8 cellular contexts compared by ENCODE assay signal in the genomic region with DNA sequence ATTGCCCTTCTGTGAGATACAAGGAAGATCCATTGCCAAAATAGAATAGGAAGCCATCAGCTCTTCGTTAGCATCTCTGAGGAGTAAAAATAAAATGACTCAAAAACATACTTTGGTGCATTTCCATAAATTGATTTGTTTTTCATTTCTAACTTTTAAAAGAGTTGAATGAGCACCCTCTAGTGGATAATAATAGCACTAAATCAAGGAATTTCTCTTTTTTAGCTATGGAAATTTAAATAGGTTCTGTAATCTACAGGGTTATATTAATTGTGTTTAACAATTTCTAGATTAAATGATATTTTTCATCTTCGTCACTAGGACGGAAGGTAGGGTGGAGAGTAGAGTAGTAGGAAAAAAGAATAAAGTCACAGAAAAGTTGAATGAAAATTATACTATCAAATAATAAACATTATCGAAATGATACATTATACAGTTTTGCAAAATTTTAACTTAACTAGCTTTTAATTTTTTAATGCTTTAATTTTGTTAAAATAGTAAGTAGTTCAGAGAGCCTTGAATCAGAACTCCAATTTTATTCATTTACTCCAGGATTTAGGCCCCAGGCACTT. TPM values are rescaled to one million over a fixed set of nuclear protein-coding genes. Genes with fewer than 3 reads are reported as not detected.
DNase-seq lines count a peak whose midpoint lies in the region; ATAC-seq and TF ChIP-seq lines count a peak whose summit lies in the region.

No MANE protein-coding gene starts in this region.

- H3K4me3 ChIP-seq in HCT116 (replicated peaks in 1 of 2; ENCODE audit: low read depth in 1 of 2, low read length in 2 of 2) (no peak overlapping the region), WI38 (ENCODE audit: low read depth, low read length) (no peak overlapping the region)

- H3K27ac ChIP-seq in HCT116 (ENCODE audit: low read depth, low read length), result no peak overlapping the region
- no peak overlapping the region for H3K27ac ChIP-seq in substantia nigra (ENCODE audit: low read depth, low read length, poor library complexity, severe bottlenecking)

- H3K9ac ChIP-seq in HCT116 (ENCODE audit: low read length), result no peak overlapping the region

- peaks cover 22% of the 10 kb centered on the region for H3K4me1 Mint-ChIP-seq in CD14-positive monocyte

- peak overlapping the region in 1 of 7 donors; percentile 16 for H3K27ac Mint-ChIP-seq in CD14-positive monocyte

- CTCF ChIA-PET in HCT116 (lab: Charles Lee), result interaction anchor here (0.5 to 1.6 kb wide), 20 partner anchors 9 to 228 kb away, joined by 3 to 10 read pairs (median 4); a partner anchor contains a TSS

- H3K27me3 ChIP-seq in HCT116 (ENCODE audit: insufficient read depth, low read length), result no peaks in the 10 kb centered on the region

- RAD21 ChIA-PET in HCT116 (lab: Charles Lee; ENCODE audit: low non-redundant PET in 1 of 2, low total read pairs in 2 of 2, uncharacterized antibody in 2 of 2, unreplicated experiment in 2 of 2), result interaction anchor here (0.5 to 0.6 kb wide), 2 partner anchors 98 to 150 kb away, joined by 3 read pairs; no protein-coding TSS in a partner anchor

- H3K27me3 Mint-ChIP-seq in CD14-positive monocyte (ENCODE audit: low read depth in 3 of 3), result no peaks in the 10 kb centered on the region

- peaks cover 2% of the 10 kb centered on the region in 2 experiments; a peak in 2 of 4 replicates for H3K4me1 ChIP-seq in HCT116 (ENCODE audit: control insufficient read depth in 1 of 2, insufficient read depth in 2 of 2, low read length in 2 of 2)

- TF ChIP-seq POLR2A in HCT116 (IDR thresholded peaks at IDR 0.05; ENCODE audit: borderline replicate concordance, extremely low read depth, insufficient read depth, insufficient read length), result no peak

- no peak for ATAC-seq in HCT116

- H3K79me2 ChIP-seq in HCT116 (ENCODE audit: insufficient read depth, low read length), result peaks cover 4% of the 10 kb centered on the region

- H3K4me3 Mint-ChIP-seq in CD14-positive monocyte, result no peak overlapping the region

- no peak overlapping the region for H3K4me2 ChIP-seq in HCT116 (ENCODE audit: low read length)

- peaks cover 0 to 8% (median 4%) of the 10 kb centered on the region in 7 donors for H3K9me3 Mint-ChIP-seq in CD14-positive monocyte

- TF ChIP-seq CTCF in CD14-positive monocyte (IDR thresholded peaks at IDR 0.05), result peak; percentile 74
- peak; percentile 18 to 77 (median 24); a peak in 3 of 6 replicates for TF ChIP-seq CTCF in HCT116 (IDR thresholded peaks at IDR 0.05 in 2 of 3, conservative IDR thresholded peaks at IDR 0.05 in 1 of 3; ENCODE audit: borderline replicate concordance in 1 of 3, insufficient read depth in 1 of 3, low read depth in 2 of 3, low read length in 2 of 3)
- TF ChIP-seq CTCF in WI38 (IDR thresholded peaks at IDR 0.05; ENCODE audit: low read depth, low read length), result peak; percentile 25; the same call in 1 of the 2 replicates

- H3K9me2 ChIP-seq in HCT116 (ENCODE audit: insufficient read depth), result no peaks in the 10 kb centered on the region

- no peaks in the 10 kb centered on the region for H4K20me1 ChIP-seq in HCT116 (ENCODE audit: insufficient read depth)

- H3K9me3 ChIP-seq in HCT116 (ENCODE audit: control insufficient read depth in 1 of 2, insufficient read depth in 1 of 2, low read depth in 1 of 2, low read length in 2 of 2), result no peaks in the 10 kb centered on the region

- DNase-seq in CD14-positive monocyte (ENCODE audit: low spot score) (no peak), HCT116 (ENCODE audit: low read depth, low spot score) (no peak), kidney glomerular epithelial cell (lab: John Stamatoyannopoulos, UW) (peak; percentile 9), substantia nigra (lab: John Stamatoyannopoulos, UW) (no peak), HK-2 (ENCODE audit: unreplicated experiment) (no peak), posterior cingulate gyrus (no peak)
- no peak for DNase-seq in activated CD8-positive, alpha-beta memory T cell treated with anti-CD3 and anti-CD28 coated beads, Interleukin-2, amount 50 U/mL, for 4 hours

- H3K36me3 Mint-ChIP-seq in CD14-positive monocyte, result peaks cover 48 to 55% of the 10 kb centered on the region in 2 donors

- POLR2A ChIA-PET in HCT116 (lab: Charles Lee), result no interaction called here

- no TSS peak for BruUV-seq in HCT116 (replicated peaks; lab: Mats Ljungman, UMichigan)

- H2AFZ ChIP-seq in HCT116 (ENCODE audit: low read depth, low read length, poor library complexity, severe bottlenecking), result no peak overlapping the region

- TF ChIP-seq RAD21 in HCT116 (IDR thresholded peaks at IDR 0.05; ENCODE audit: low read depth), result peak; percentile 48

- H3K36me3 ChIP-seq in HCT116 (ENCODE audit: control insufficient read depth in 1 of 2, insufficient read depth in 2 of 2, low read length in 2 of 2), result no peaks in the 10 kb centered on the region; a peak in 1 of 4 replicates

- intact Hi-C loops in CD14-positive monocyte (cut with micrococcal nuclease) (loop anchor here (5.0 kb wide), 1 partner anchor 62 kb away; no protein-coding TSS in a partner anchor), HCT116 (cut with micrococcal nuclease) (loop anchor here (2.0 to 10.0 kb wide), 2 partner anchors 65 to 225 kb away; no protein-coding TSS in a partner anchor), posterior cingulate gyrus (cut with DNase I) (loop anchor here (2.0 kb wide), 1 partner anchor 65 kb away; no protein-coding TSS in a partner anchor)

TF ChIP-seq in HCT116, 20 proteins besides CTCF, POLR2A, EP300 and RAD21 (continues in another document):
- TF ChIP-seq, protein P1, sequence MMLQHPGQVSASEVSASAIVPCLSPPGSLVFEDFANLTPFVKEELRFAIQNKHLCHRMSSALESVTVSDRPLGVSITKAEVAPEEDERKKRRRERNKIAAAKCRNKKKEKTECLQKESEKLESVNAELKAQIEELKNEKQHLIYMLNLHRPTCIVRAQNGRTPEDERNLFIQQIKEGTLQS (IDR thresholded peaks at IDR 0.05), result no peak
- TF ChIP-seq EGR1 (IDR thresholded peaks at IDR 0.05; ENCODE audit: low read depth), result no peak
- TF ChIP-seq JUND (IDR thresholded peaks at IDR 0.05), result no peak
- no peak for TF ChIP-seq EZH2 (IDR thresholded peaks at IDR 0.05)
- TF ChIP-seq ZNF274 (IDR thresholded peaks at IDR 0.05; ENCODE audit: low read depth, low read length), result no peak
- no peak for TF ChIP-seq ZFX (IDR thresholded peaks at IDR 0.05)
- TF ChIP-seq CBX3 (IDR thresholded peaks at IDR 0.05; ENCODE audit: low read depth), result no peak
- no peak for TF ChIP-seq ELF1 (IDR thresholded peaks at IDR 0.05; ENCODE audit: borderline replicate concordance, low read depth)
- no peak for TF ChIP-seq TCF7L2 (IDR thresholded peaks at IDR 0.05; ENCODE audit: borderline replicate concordance, extremely low read depth, insufficient read depth, insufficient read length)
- TF ChIP-seq FOSL1 (IDR thresholded peaks at IDR 0.05; ENCODE audit: low read depth), result no peak
- no peak for TF ChIP-seq EZH2phosphoT487 (IDR thresholded peaks at IDR 0.05; ENCODE audit: borderline replicate concordance)
- TF ChIP-seq, protein P2, sequence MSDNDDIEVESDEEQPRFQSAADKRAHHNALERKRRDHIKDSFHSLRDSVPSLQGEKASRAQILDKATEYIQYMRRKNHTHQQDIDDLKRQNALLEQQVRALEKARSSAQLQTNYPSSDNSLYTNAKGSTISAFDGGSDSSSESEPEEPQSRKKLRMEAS (IDR thresholded peaks at IDR 0.05), result no peak
- no peak for TF ChIP-seq CEBPB (IDR thresholded peaks at IDR 0.05; ENCODE audit: low read depth)
- no peak for TF ChIP-seq SRF (IDR thresholded peaks at IDR 0.05; ENCODE audit: low read depth)
- no peak for TF ChIP-seq SIN3A (IDR thresholded peaks at IDR 0.05; ENCODE audit: low read depth)
- TF ChIP-seq, protein P3, sequence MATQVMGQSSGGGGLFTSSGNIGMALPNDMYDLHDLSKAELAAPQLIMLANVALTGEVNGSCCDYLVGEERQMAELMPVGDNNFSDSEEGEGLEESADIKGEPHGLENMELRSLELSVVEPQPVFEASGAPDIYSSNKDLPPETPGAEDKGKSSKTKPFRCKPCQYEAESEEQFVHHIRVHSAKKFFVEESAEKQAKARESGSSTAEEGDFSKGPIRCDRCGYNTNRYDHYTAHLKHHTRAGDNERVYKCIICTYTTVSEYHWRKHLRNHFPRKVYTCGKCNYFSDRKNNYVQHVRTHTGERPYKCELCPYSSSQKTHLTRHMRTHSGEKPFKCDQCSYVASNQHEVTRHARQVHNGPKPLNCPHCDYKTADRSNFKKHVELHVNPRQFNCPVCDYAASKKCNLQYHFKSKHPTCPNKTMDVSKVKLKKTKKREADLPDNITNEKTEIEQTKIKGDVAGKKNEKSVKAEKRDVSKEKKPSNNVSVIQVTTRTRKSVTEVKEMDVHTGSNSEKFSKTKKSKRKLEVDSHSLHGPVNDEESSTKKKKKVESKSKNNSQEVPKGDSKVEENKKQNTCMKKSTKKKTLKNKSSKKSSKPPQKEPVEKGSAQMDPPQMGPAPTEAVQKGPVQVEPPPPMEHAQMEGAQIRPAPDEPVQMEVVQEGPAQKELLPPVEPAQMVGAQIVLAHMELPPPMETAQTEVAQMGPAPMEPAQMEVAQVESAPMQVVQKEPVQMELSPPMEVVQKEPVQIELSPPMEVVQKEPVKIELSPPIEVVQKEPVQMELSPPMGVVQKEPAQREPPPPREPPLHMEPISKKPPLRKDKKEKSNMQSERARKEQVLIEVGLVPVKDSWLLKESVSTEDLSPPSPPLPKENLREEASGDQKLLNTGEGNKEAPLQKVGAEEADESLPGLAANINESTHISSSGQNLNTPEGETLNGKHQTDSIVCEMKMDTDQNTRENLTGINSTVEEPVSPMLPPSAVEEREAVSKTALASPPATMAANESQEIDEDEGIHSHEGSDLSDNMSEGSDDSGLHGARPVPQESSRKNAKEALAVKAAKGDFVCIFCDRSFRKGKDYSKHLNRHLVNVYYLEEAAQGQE (IDR thresholded peaks at IDR 0.05; ENCODE audit: low read depth), result no peak

RNA-seq across cellular contexts. Expression of a gene that starts 6.5 kb away (rescaled TPM):
- 1 to 10 TPM; 7.2 to 8.8 TPM for polyA plus RNA-seq in CD14-positive monocyte
- total RNA-seq in HCT116 (2021; ENCODE audit: unreplicated experiment), result 6.6 TPM
- 3.2 and 3.9 TPM in 2 replicates for polyA plus RNA-seq in HCT116 (2012)

RNA-seq across cellular contexts. Expression of a gene that starts 6.6 kb away (rescaled TPM):
- 1 to 10 TPM; 1.2 to 2.8 TPM for polyA plus RNA-seq in CD14-positive monocyte
- total RNA-seq in HCT116 (2021; ENCODE audit: unreplicated experiment), result 1.8 TPM
- 0.55 and 1.2 TPM in 2 replicates for polyA plus RNA-seq in HCT116 (2012)

RNA-seq across cellular contexts. Expression of a gene that starts 40.9 kb away (rescaled TPM):
- not detected for polyA plus RNA-seq in CD14-positive monocyte
- total RNA-seq in HCT116 (2021; ENCODE audit: unreplicated experiment), result not detected
- polyA plus RNA-seq in HCT116 (2012), result 0.05 TPM in 1 of 2 replicates, not detected in the other

Comparison
In these comparisons a context has a peak if more than half of its experiments do, and no peak if none do; other contexts are left out.
1. CTCF ChIP-seq: peak in every context shown above with its lines; median percentile 74 in CD14-positive monocyte; 25 in WI38; 24 in HCT116.